ENCODE assay signal across 18 cellular contexts in the genomic region with DNA sequence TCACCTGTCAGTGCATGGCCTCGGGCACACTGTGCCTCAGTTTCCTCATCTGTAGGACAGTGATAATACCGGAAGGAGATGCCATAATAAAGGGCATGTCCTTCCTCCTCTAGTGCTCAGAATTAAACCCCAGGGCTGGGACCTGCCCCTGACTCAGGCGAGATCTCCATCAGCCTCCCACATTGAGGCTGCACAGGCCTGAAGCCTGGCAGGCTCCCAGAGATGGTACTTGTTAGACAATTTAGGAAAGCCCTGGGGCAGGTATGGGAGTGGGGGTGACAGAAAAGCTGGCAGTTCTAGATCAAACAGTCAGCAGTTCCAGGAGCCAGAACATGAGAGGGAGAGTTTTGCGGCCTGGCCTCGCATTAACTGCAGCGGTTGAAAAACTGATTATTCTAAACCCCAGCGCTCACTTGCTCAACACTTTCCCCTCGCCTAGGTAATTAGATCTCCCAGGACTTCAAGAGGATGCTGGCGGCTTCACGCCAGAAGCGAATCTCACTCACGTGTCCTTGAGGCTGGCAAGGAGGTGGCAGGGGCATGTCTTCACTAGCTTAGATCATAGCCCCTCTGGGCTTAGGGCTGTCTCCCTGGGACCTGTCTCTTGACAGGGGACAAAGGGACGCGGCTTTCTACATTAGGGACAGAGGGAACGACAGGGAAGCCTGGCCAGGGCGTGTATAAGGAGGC.
A peak's percentile ranks its signal among the peaks of the same experiment; 100 is the strongest.
DNase-seq lines count a peak whose midpoint lies in the region; ATAC-seq and TF ChIP-seq lines count a peak whose summit lies in the region.
"Had no signal": no experiment of that assay in that cellular context is flagged by ENCODE, and none has a peak within 500 bp of the region (broad histone marks: within the 10 kb centered on the region; RNA-seq: fewer than 3 reads in every experiment).

No MANE protein-coding gene starts in this region.

- no peak overlapping the region for H3K4me2 ChIP-seq in GM23338

- H3K4me1 Mint-ChIP-seq in GM23338 = peaks cover 2% of the 10 kb centered on the region; the same call in 1 of the 3 replicates

- no peaks in the 10 kb centered on the region for H3K9me3 Mint-ChIP-seq in GM23338
- H3K9me3 Mint-ChIP-seq: HFFc6 had no signal

- DNase-seq in BE2C (peak; percentile 83), GM23338 (ENCODE audit: low spot score) (no peak), NCI-H2227 (lab: John Stamatoyannopoulos, UW; ENCODE audit: unreplicated experiment) (peak; percentile 53), left lobe of liver (ENCODE audit: low spot score) (no peak), lower leg skin (ENCODE audit: low spot score in 2 of 2) (no peak)
- DNase-seq in activated CD4-positive, alpha-beta T cell treated with anti-CD3 and anti-CD28 coated beads for 4 hours = no peak
- DNase-seq: activated effector memory CD4-positive, alpha-beta T cell treated with anti-CD3 and anti-CD28 coated beads, Interleukin-2, amount 50 U/mL, for 16 hours; amygdala; DMS153; HFFc6; MM.1S; NCI-H526; stimulated activated CD4-positive, alpha-beta T cell treated with anti-CD3 and anti-CD28 coated beads, Interleukin-4, amount 100 ng/mL, for 1 hour; WERI-Rb-1 had no signal

- no peaks in the 10 kb centered on the region for H3K36me3 ChIP-seq in BE2C
- H3K36me3 ChIP-seq in GM23338 (ENCODE audit: insufficient read depth) = no peaks in the 10 kb centered on the region
- H3K36me3 ChIP-seq: suprapubic skin, WERI-Rb-1 had no signal

- no peaks in the 10 kb centered on the region for H3K9me3 ChIP-seq in BE2C
- H3K9me3 ChIP-seq: suprapubic skin had no signal

- H3K9me2 ChIP-seq in GM23338 (ENCODE audit: insufficient read depth) = no peaks in the 10 kb centered on the region

- TF ChIP-seq CTCF in BE2C (IDR thresholded peaks at IDR 0.05; ENCODE audit: low read depth, low read length) (no peak), GM23338 (conservative IDR thresholded peaks at IDR 0.05; ENCODE audit: low read depth in 2 of 2) (no peak), lower leg skin (IDR thresholded peaks at IDR 0.05) (no peak)

- H3K4me3 ChIP-seq in BE2C (ENCODE audit: low read depth, low read length) (no peak overlapping the region), GM23338 (no peak overlapping the region), lower leg skin (ENCODE audit: low read depth, poor library complexity, severe bottlenecking) (no peak overlapping the region)
- H3K4me3 ChIP-seq: suprapubic skin had no signal

- 0 out of 2 replicates have a peak overlapping the region, but pooled peaks have one; percentile 52 for H2AFZ ChIP-seq in GM23338

- no peak overlapping the region for H3K4me3 Mint-ChIP-seq in GM23338
- H3K4me3 Mint-ChIP-seq: B cell, HFFc6 had no signal

- no peak for TF ChIP-seq POLR2A in lower leg skin (IDR thresholded peaks at IDR 0.05)

- peaks cover 4% of the 10 kb centered on the region for H3K27me3 Mint-ChIP-seq in GM23338 (ENCODE audit: insufficient read depth, low read depth, poor library complexity)
- H3K27me3 Mint-ChIP-seq: B cell had no signal

- no peak overlapping the region for H3K27ac ChIP-seq in GM23338 (ENCODE audit: low read depth)
- H3K27ac ChIP-seq: suprapubic skin, WERI-Rb-1 had no signal

- H3F3A ChIP-seq in GM23338 (replicated peaks; ENCODE audit: low read depth) = no peaks in the 10 kb centered on the region

- H3K27me3 ChIP-seq in BE2C (no peaks in the 10 kb centered on the region), GM23338 (ENCODE audit: insufficient read depth) (no peaks in the 10 kb centered on the region)
- H3K27me3 ChIP-seq: suprapubic skin had no signal

- 46 to 62% methylated on average over 16 of the region's 16 CpGs for WGBS in lower leg skin, 2 donors

- H3K79me2 ChIP-seq in GM23338 (replicated peaks; ENCODE audit: insufficient read depth) = no peaks in the 10 kb centered on the region

- intact Hi-C loops in lower leg skin (cut with DNase I; ENCODE audit: low total_unique reads) = loop anchor here (10.0 kb wide), 1 partner anchor 182 kb away; no protein-coding TSS in a partner anchor

- no peak overlapping the region for H3K27ac Mint-ChIP-seq in GM23338
- H3K27ac Mint-ChIP-seq: B cell, HFFc6 had no signal

- H4K20me1 ChIP-seq in GM23338 (replicated peaks; ENCODE audit: insufficient read depth) = no peaks in the 10 kb centered on the region

- ATAC-seq in GM23338 = no peak
- ATAC-seq in left lobe of liver = peak; percentile 42
- no peak for ATAC-seq in GM21576 (IDR thresholded peaks at IDR 0.05; ENCODE audit: unreplicated experiment)
- ATAC-seq in GM19395 (IDR thresholded peaks at IDR 0.05; ENCODE audit: unreplicated experiment) = no peak

- H3K4me1 ChIP-seq in BE2C = no peaks in the 10 kb centered on the region
- H3K4me1 ChIP-seq in GM23338 (ENCODE audit: insufficient read depth) = no peaks in the 10 kb centered on the region

- H3K36me3 Mint-ChIP-seq in GM23338 (ENCODE audit: low read depth) = no peaks in the 10 kb centered on the region

TF ChIP-seq in GM23338, 12 proteins besides CTCF, POLR2A, EP300 and RAD21:
- no peak for TF ChIP-seq NANOG (IDR thresholded peaks at IDR 0.05; ENCODE audit: borderline replicate concordance)

Comparison
In these comparisons a context has a peak if more than half of its experiments do, and no peak if none do; other contexts are left out.
1. DNase-seq: peak in BE2C (single experiment) and NCI-H2227 (single experiment); none in GM23338 (single experiment), left lobe of liver (single experiment), activated CD4-positive, alpha-beta T cell treated with anti-CD3 and anti-CD28 coated beads for 4 hours (0 of 2) and lower leg skin (0 of 2).